Comparison of ENCODE assay signal across 20 cellular contexts in the genomic region with DNA sequence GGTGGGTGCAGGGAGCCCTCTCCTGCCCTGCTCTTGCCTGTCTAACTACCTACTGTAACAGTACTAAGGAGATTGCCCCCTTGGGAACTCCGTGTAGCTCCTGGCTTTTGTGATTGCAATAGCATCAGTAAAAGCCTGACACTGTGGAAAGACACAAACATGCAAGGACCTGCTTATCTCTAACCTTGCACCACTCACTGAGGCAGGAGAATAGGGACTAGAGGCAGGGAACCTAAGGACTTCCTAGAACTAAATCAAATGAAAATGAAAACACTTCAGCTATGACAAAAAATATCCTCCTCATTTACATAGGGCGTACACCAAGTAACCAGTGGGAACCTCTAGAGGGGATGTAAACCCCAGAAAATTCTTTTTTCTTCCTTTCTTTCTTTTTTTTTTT. TPM values are rescaled to one million over a fixed set of nuclear protein-coding genes. Genes with fewer than 3 reads are reported as not detected.
DNase-seq lines count a peak whose midpoint lies in the region; ATAC-seq and TF ChIP-seq lines count a peak whose summit lies in the region.
"Had no signal": no experiment of that assay in that cellular context is flagged by ENCODE, and none has a peak within 500 bp of the region (broad histone marks: within the 10 kb centered on the region; RNA-seq: fewer than 3 reads in every experiment).

No MANE protein-coding gene starts in this region.

- H3K36me3 Mint-ChIP-seq in activated CD4-positive, alpha-beta T cell treated with anti-CD3 and anti-CD28 coated beads, Interleukin-2, amount 10 ng/mL, durations not matched to agents 7 days and 5 days (ENCODE audit: low read depth): no peaks in the 10 kb centered on the region
- no peaks in the 10 kb centered on the region for H3K36me3 Mint-ChIP-seq in activated CD4-positive, alpha-beta T cell treated with anti-CD3 and anti-CD28 coated beads, Interleukin-2, amount 10 ng/mL, durations not matched to agents 24 days and 14 days (ENCODE audit: low read depth)
- peaks cover 3% of the 10 kb centered on the region for H3K36me3 Mint-ChIP-seq in progenitor cell of endocrine pancreas (ENCODE audit: insufficient read depth)
- H3K36me3 Mint-ChIP-seq: activated naive CD4-positive, alpha-beta T cell treated with anti-CD3 and anti-CD28 coated beads, Interleukin-2, amount 50 U/mL, for 24 hours had no signal

- CTCF ChIA-PET in activated CD4-positive, alpha-beta T cell treated with anti-CD3 and anti-CD28 coated beads, Interleukin-2, amount 10 ng/mL, durations not matched to agents 7 days and 5 days (lab: Charles Lee): no interaction called here

- no peak for DNase-seq in activated CD4-positive, alpha-beta T cell treated with anti-CD3 and anti-CD28 coated beads, Interleukin-2, amount 10 ng/mL, durations not matched to agents 7 days and 5 days
- DNase-seq in activated CD4-positive, alpha-beta T cell treated with anti-CD3 and anti-CD28 coated beads, Interleukin-2, amount 10 ng/mL, durations not matched to agents 24 days and 14 days: no peak
- peak; percentile 51 for DNase-seq in OCI-M1 (lab: John Stamatoyannopoulos, UW)
- no peak for DNase-seq in NCI-H187 (lab: John Stamatoyannopoulos, UW)
- DNase-seq in stimulated activated CD4-positive, alpha-beta T cell treated with anti-CD3 and anti-CD28 coated beads, Interleukin-15, amount 100 ng/mL, for 24 hours: no peak
- no peak for DNase-seq in progenitor cell of endocrine pancreas (ENCODE audit: low spot score, unreplicated experiment)
- DNase-seq in superior temporal gyrus (ENCODE audit: extremely low spot score): no peak
- DNase-seq: activated CD8-positive, alpha-beta T cell treated with anti-CD3 and anti-CD28 coated beads, Interleukin-2, amount 10 ng/mL, durations not matched to agents 7 days and 5 days; activated T-cell treated with anti-CD3 and anti-CD28 coated beads, Interleukin-2, amount 50 U/mL, for 4 hours; cerebellar nuclear complex; effector CD4-positive, alpha-beta T cell; esophagus squamous epithelium; NCI-H446; psoas muscle; stimulated activated CD4-positive, alpha-beta T cell treated with anti-CD3 and anti-CD28 coated beads, Interleukin-2, amount 100 ng/mL, for 48 hours; T-helper 17 cell had no signal

- ATAC-seq in HG02610 (IDR thresholded peaks at IDR 0.05; ENCODE audit: unreplicated experiment): peak; percentile 64
- ATAC-seq: activated CD8-positive, alpha-beta T cell treated with anti-CD3 and anti-CD28 coated beads, Interleukin-2, amount 10 ng/mL, durations not matched to agents 7 days and 5 days; activated T-cell treated with anti-CD3 and anti-CD28 coated beads, Interleukin-2, amount 50 U/mL, for 4 hours; psoas muscle; T-helper 17 cell had no signal

- POLR2A ChIA-PET in activated CD4-positive, alpha-beta T cell treated with anti-CD3 and anti-CD28 coated beads, Interleukin-2, amount 10 ng/mL, durations not matched to agents 7 days and 5 days (lab: Charles Lee): no interaction called here

- intact Hi-C loops in activated CD4-positive, alpha-beta T cell treated with anti-CD3 and anti-CD28 coated beads, Interleukin-2, amount 10 ng/mL, durations not matched to agents 24 days and 14 days (cut with micrococcal nuclease): no loop called here

- H3K4me1 Mint-ChIP-seq in activated CD4-positive, alpha-beta T cell treated with anti-CD3 and anti-CD28 coated beads, Interleukin-2, amount 10 ng/mL, durations not matched to agents 7 days and 5 days: peaks cover 5% of the 10 kb centered on the region
- peaks cover 2% of the 10 kb centered on the region for H3K4me1 Mint-ChIP-seq in activated CD4-positive, alpha-beta T cell treated with anti-CD3 and anti-CD28 coated beads, Interleukin-2, amount 10 ng/mL, durations not matched to agents 24 days and 14 days
- no peaks in the 10 kb centered on the region for H3K4me1 Mint-ChIP-seq in progenitor cell of endocrine pancreas (ENCODE audit: low read depth)
- H3K4me1 Mint-ChIP-seq: activated naive CD4-positive, alpha-beta T cell treated with anti-CD3 and anti-CD28 coated beads, Interleukin-2, amount 50 U/mL, for 24 hours; mesothelial cell of epicardium; neural crest cell; T-helper 17 cell had no signal

- no peaks in the 10 kb centered on the region for H3K27me3 Mint-ChIP-seq in activated CD4-positive, alpha-beta T cell treated with anti-CD3 and anti-CD28 coated beads, Interleukin-2, amount 10 ng/mL, durations not matched to agents 7 days and 5 days
- H3K27me3 Mint-ChIP-seq in activated CD4-positive, alpha-beta T cell treated with anti-CD3 and anti-CD28 coated beads, Interleukin-2, amount 10 ng/mL, durations not matched to agents 24 days and 14 days: no peaks in the 10 kb centered on the region
- no peaks in the 10 kb centered on the region for H3K27me3 Mint-ChIP-seq in progenitor cell of endocrine pancreas
- H3K27me3 Mint-ChIP-seq: activated naive CD4-positive, alpha-beta T cell treated with anti-CD3 and anti-CD28 coated beads, Interleukin-2, amount 50 U/mL, for 24 hours; T-helper 17 cell had no signal

- TF ChIP-seq CTCF in progenitor cell of endocrine pancreas (IDR thresholded peaks at IDR 0.05; ENCODE audit: unreplicated experiment): no peak

- H3K27ac Mint-ChIP-seq in activated CD4-positive, alpha-beta T cell treated with anti-CD3 and anti-CD28 coated beads, Interleukin-2, amount 10 ng/mL, durations not matched to agents 7 days and 5 days: peak overlapping the region; percentile 25
- H3K27ac Mint-ChIP-seq in activated CD4-positive, alpha-beta T cell treated with anti-CD3 and anti-CD28 coated beads, Interleukin-2, amount 10 ng/mL, durations not matched to agents 24 days and 14 days: no peak overlapping the region
- no peak overlapping the region for H3K27ac Mint-ChIP-seq in progenitor cell of endocrine pancreas
- H3K27ac Mint-ChIP-seq: activated CD8-positive, alpha-beta T cell treated with anti-CD3 and anti-CD28 coated beads, Interleukin-2, amount 10 ng/mL, durations not matched to agents 7 days and 5 days; activated naive CD4-positive, alpha-beta T cell treated with anti-CD3 and anti-CD28 coated beads, Interleukin-2, amount 50 U/mL, for 24 hours; mesothelial cell of epicardium; T-helper 17 cell had no signal

- H3K9me3 Mint-ChIP-seq in activated CD4-positive, alpha-beta T cell treated with anti-CD3 and anti-CD28 coated beads, Interleukin-2, amount 10 ng/mL, durations not matched to agents 7 days and 5 days: no peaks in the 10 kb centered on the region
- H3K9me3 Mint-ChIP-seq in activated CD4-positive, alpha-beta T cell treated with anti-CD3 and anti-CD28 coated beads, Interleukin-2, amount 10 ng/mL, durations not matched to agents 24 days and 14 days: no peaks in the 10 kb centered on the region
- H3K9me3 Mint-ChIP-seq in progenitor cell of endocrine pancreas (ENCODE audit: low read depth): no peaks in the 10 kb centered on the region
- H3K9me3 Mint-ChIP-seq: activated naive CD4-positive, alpha-beta T cell treated with anti-CD3 and anti-CD28 coated beads, Interleukin-2, amount 50 U/mL, for 24 hours; activated T-cell treated with anti-CD3 and anti-CD28 coated beads, Interleukin-2, amount 50 U/mL, for 4 hours; neural crest cell had no signal

- no peak overlapping the region for H3K4me3 Mint-ChIP-seq in activated CD4-positive, alpha-beta T cell treated with anti-CD3 and anti-CD28 coated beads, Interleukin-2, amount 10 ng/mL, durations not matched to agents 7 days and 5 days
- H3K4me3 Mint-ChIP-seq in activated CD4-positive, alpha-beta T cell treated with anti-CD3 and anti-CD28 coated beads, Interleukin-2, amount 10 ng/mL, durations not matched to agents 24 days and 14 days: no peak overlapping the region
- H3K4me3 Mint-ChIP-seq in progenitor cell of endocrine pancreas (ENCODE audit: low read depth): no peak overlapping the region
- H3K4me3 Mint-ChIP-seq: activated CD8-positive, alpha-beta T cell treated with anti-CD3 and anti-CD28 coated beads, Interleukin-2, amount 10 ng/mL, durations not matched to agents 7 days and 5 days; activated naive CD4-positive, alpha-beta T cell treated with anti-CD3 and anti-CD28 coated beads, Interleukin-2, amount 50 U/mL, for 24 hours; activated T-cell treated with anti-CD3 and anti-CD28 coated beads, Interleukin-2, amount 50 U/mL, for 4 hours; mesothelial cell of epicardium; neural crest cell; T-helper 17 cell had no signal

RNA-seq across cellular contexts. Expression of a gene that starts 28.5 kb away (rescaled TPM):
- 100 to 1,000 TPM in 1 of 2 experiments, 10 to 100 TPM in 1; 94.8 to 109 TPM for total RNA-seq in activated CD4-positive, alpha-beta T cell treated with anti-CD3 and anti-CD28 coated beads, Interleukin-2, amount 10 ng/mL, durations not matched to agents 7 days and 5 days
- 45.9 and 46.8 TPM in 2 replicates for total RNA-seq in activated CD4-positive, alpha-beta T cell treated with anti-CD3 and anti-CD28 coated beads, Interleukin-2, amount 10 ng/mL, durations not matched to agents 24 days and 14 days
- 628 and 652 TPM in 2 replicates for total RNA-seq in progenitor cell of endocrine pancreas

RNA-seq across cellular contexts. Expression of a gene that starts 29.2 kb away (rescaled TPM):
- total RNA-seq in activated CD4-positive, alpha-beta T cell treated with anti-CD3 and anti-CD28 coated beads, Interleukin-2, amount 10 ng/mL, durations not matched to agents 7 days and 5 days: 1,000 to 10,000 TPM; 2,153 to 2,254 TPM
- 1,679 and 1,696 TPM in 2 replicates for total RNA-seq in activated CD4-positive, alpha-beta T cell treated with anti-CD3 and anti-CD28 coated beads, Interleukin-2, amount 10 ng/mL, durations not matched to agents 24 days and 14 days
- total RNA-seq in progenitor cell of endocrine pancreas: 985 and 1,023 TPM in 2 replicates

RNA-seq across cellular contexts. Expression of a gene that starts 49.8 kb away (rescaled TPM):
- total RNA-seq in activated CD4-positive, alpha-beta T cell treated with anti-CD3 and anti-CD28 coated beads, Interleukin-2, amount 10 ng/mL, durations not matched to agents 7 days and 5 days: 10 to 100 TPM; 60.3 to 62.3 TPM
- total RNA-seq in activated CD4-positive, alpha-beta T cell treated with anti-CD3 and anti-CD28 coated beads, Interleukin-2, amount 10 ng/mL, durations not matched to agents 24 days and 14 days: 39.9 and 43.7 TPM in 2 replicates
- total RNA-seq in progenitor cell of endocrine pancreas: 142 and 143 TPM in 2 replicates
